ENCODE assay signal across 22 cellular contexts in genomic region chr12:52352951-52353350, GRCh38. TPM values are rescaled to one million over a fixed set of nuclear protein-coding genes. Genes with fewer than 3 reads are reported as not detected.
"Had no signal": no experiment of that assay in that cellular context is flagged by ENCODE, and none has a peak within 500 bp of the region (broad histone marks: within the 10 kb centered on the region; RNA-seq: fewer than 3 reads in every experiment).

No MANE protein-coding gene starts in this region.

- H3K27ac ChIP-seq: esophagus squamous epithelium, foreskin keratinocyte, ovary, right atrium auricular region, sigmoid colon, stomach had no signal

- H3K9me3 Mint-ChIP-seq: dendritic cell treated with granulocyte-macrophage colony-stimulating factor and Interleukin-4, amounts not matched to agents 40 ng/mL and 50 ng/mL, for 4 days; effector memory CD8-positive, alpha-beta T cell; naive B cell; neural crest cell; type B pancreatic cell had no signal

- H3K36me3 Mint-ChIP-seq: naive B cell, type B pancreatic cell had no signal

- H3K4me3 Mint-ChIP-seq: dendritic cell treated with granulocyte-macrophage colony-stimulating factor and Interleukin-4, amounts not matched to agents 40 ng/mL and 50 ng/mL, for 4 days; effector memory CD8-positive, alpha-beta T cell; neural crest cell; type B pancreatic cell had no signal

- H3K4me3 ChIP-seq: esophagus squamous epithelium, lung, ovary, right atrium auricular region, sigmoid colon, skin epidermis, stomach had no signal

- ATAC-seq: effector memory CD8-positive, alpha-beta T cell; foreskin keratinocyte; left colon; left ventricle myocardium superior had no signal

- DNase-seq: effector memory CD8-positive, alpha-beta T cell; esophagus squamous epithelium; left colon; left ventricle myocardium superior; mesenchymal stem cell; naive B cell; ovary; sigmoid colon; stimulated activated CD4-positive, alpha-beta T cell treated with anti-CD3 and anti-CD28 coated beads, Interleukin-12 subunit alpha, Interleukin-12 subunit beta, amount 100 ng/mL, for 4 hours; stimulated activated naive CD4-positive, alpha-beta T cell; stomach; substantia nigra had no signal

- H3K9me3 ChIP-seq: esophagus squamous epithelium, ovary, right atrium auricular region, sigmoid colon, stomach had no signal

- H3K27me3 ChIP-seq: ovary, right atrium auricular region, sigmoid colon had no signal

- H3K27ac Mint-ChIP-seq: dendritic cell treated with granulocyte-macrophage colony-stimulating factor and Interleukin-4, amounts not matched to agents 40 ng/mL and 50 ng/mL, for 4 days; naive B cell; type B pancreatic cell had no signal

- H3K36me3 ChIP-seq: esophagus squamous epithelium, ovary, right atrium auricular region, sigmoid colon, stomach had no signal

- H3K4me1 Mint-ChIP-seq: neural crest cell had no signal

RNA-seq across cellular contexts. Expression of gene KRT85, which starts 14.3 kb away (rescaled TPM):
- total RNA-seq: epithelial cell of proximal tubule, esophagus squamous epithelium, foreskin keratinocyte, kidney epithelial cell, left colon, left ventricle myocardium superior, lung, neural crest cell, ovary, posterior vena cava, right atrium auricular region, sigmoid colon, stomach had no signal
- polyA plus RNA-seq: foreskin keratinocyte, lung, ovary, sigmoid colon, stomach had no signal

RNA-seq across cellular contexts. Expression of gene KRT83, which starts 31.8 kb away (rescaled TPM):
- total RNA-seq: epithelial cell of proximal tubule, esophagus squamous epithelium, foreskin keratinocyte, kidney epithelial cell, left colon, left ventricle myocardium superior, lung, neural crest cell, ovary, posterior vena cava, right atrium auricular region, sigmoid colon, stomach had no signal
- polyA plus RNA-seq: foreskin keratinocyte, lung, ovary, sigmoid colon, stomach had no signal

RNA-seq across cellular contexts. Expression of gene KRT84, which starts 32.5 kb away (rescaled TPM):
- total RNA-seq: epithelial cell of proximal tubule, foreskin keratinocyte, kidney epithelial cell, left colon, left ventricle myocardium superior, lung, neural crest cell, ovary, posterior vena cava, sigmoid colon, stomach had no signal
- polyA plus RNA-seq: foreskin keratinocyte, lung, ovary, sigmoid colon, stomach had no signal

RNA-seq across cellular contexts. Expression of gene KRT82, which starts 53.2 kb away (rescaled TPM):
- total RNA-seq: epithelial cell of proximal tubule, esophagus squamous epithelium, foreskin keratinocyte, kidney epithelial cell, left colon, left ventricle myocardium superior, lung, neural crest cell, ovary, posterior vena cava, right atrium auricular region, sigmoid colon, stomach had no signal
- polyA plus RNA-seq: foreskin keratinocyte, lung, ovary, stomach had no signal
